In the genomic region with DNA sequence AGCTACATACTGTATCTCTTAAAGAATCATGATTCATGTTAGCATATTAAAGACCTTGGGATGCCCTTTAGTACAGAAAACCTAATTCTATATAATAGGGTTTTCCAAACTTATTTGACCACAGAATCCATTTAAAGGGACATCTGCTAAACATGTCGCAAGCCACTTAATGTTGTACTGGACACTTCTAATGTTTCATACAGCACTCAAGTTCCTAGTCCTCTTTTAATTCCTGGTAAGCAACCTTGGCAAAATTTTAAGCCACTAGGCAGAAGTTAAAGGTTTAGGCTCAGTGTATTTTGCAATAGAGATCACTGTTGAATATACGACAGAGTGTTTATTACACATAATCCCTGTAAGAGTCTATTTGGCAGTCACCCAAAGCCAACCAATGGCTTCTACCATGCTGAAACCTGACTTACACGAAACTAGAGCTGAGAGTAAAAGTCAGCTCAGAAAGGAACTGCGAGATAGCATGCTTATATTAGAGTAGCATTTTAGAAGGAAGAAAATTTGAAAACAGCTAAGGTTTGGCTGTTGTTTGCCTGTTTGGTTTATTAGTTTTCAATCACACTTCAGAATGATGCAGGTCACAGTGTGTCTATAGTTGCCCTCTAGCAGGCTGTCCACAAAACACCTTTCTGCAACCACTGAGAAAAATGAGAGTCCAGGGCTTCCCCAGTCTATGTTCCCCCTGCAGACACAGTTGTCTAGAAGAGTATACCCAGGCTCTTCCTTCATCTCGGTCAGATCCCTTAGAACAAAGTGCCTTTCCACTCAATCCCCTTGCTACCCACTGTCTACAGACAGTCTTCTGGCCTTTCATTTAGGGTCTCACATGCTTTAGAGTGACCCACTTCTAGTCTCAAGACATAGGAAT, we compare ENCODE assay signal across 10 cellular contexts.
DNase-seq lines count a peak whose midpoint lies in the region; ATAC-seq and TF ChIP-seq lines count a peak whose summit lies in the region.
"Had no signal": no experiment of that assay in that cellular context is flagged by ENCODE, and none has a peak within 500 bp of the region (broad histone marks: within the 10 kb centered on the region; RNA-seq: fewer than 3 reads in every experiment).

No MANE protein-coding gene starts in this region.

- H3K4me1 ChIP-seq in left ventricle myocardium inferior, result peaks cover 11% of the 10 kb centered on the region
- H3K4me1 ChIP-seq in transverse colon, result peaks cover 0 to 53% (median 26%) of the 10 kb centered on the region in 4 donors
- H3K4me1 ChIP-seq in esophagus squamous epithelium, result peaks cover 9 to 35% (median 16%) of the 10 kb centered on the region in 3 donors

- H3K9me3 ChIP-seq in left ventricle myocardium inferior (replicated peaks) (no peaks in the 10 kb centered on the region), transverse colon (no peaks in the 10 kb centered on the region), esophagus squamous epithelium (no peaks in the 10 kb centered on the region)
- H3K9me3 ChIP-seq: BLaER1 had no signal

- no peak for TF ChIP-seq POLR2A in transverse colon (IDR thresholded peaks at IDR 0.05)
- TF ChIP-seq POLR2A in esophagus squamous epithelium (IDR thresholded peaks at IDR 0.05), result no peak

- no peaks in the 10 kb centered on the region for H3K27me3 ChIP-seq in left ventricle myocardium inferior (ENCODE audit: low read depth)
- no peaks in the 10 kb centered on the region for H3K27me3 ChIP-seq in transverse colon
- H3K27me3 ChIP-seq in esophagus squamous epithelium, result peaks cover 0 to 3% (median 0%) of the 10 kb centered on the region in 4 donors
- H3K27me3 ChIP-seq: BLaER1 had no signal

- intact Hi-C loops in left ventricle myocardium superior (cut with micrococcal nuclease), result no loop called here
- intact Hi-C loops in left ventricle myocardium inferior (cut with micrococcal nuclease), result no loop called here
- intact Hi-C loops in transverse colon (cut with DNase I; ENCODE audit: low total_unique reads), result loop anchor here (10.0 kb wide), 1 partner anchor 65 kb away; no protein-coding TSS in a partner anchor
- intact Hi-C loops in esophagus squamous epithelium (cut with DNase I), result loop anchor here (10.0 kb wide), 1 partner anchor 45 kb away; no protein-coding TSS in a partner anchor

- no peaks in the 10 kb centered on the region for H3K9me3 Mint-ChIP-seq in glutamatergic neuron (ENCODE audit: unreplicated experiment)

- no peak overlapping the region for H3K4me3 Mint-ChIP-seq in glutamatergic neuron (ENCODE audit: unreplicated experiment)

- H3K36me3 ChIP-seq in left ventricle myocardium inferior, result no peaks in the 10 kb centered on the region
- no peaks in the 10 kb centered on the region for H3K36me3 ChIP-seq in transverse colon
- no peaks in the 10 kb centered on the region for H3K36me3 ChIP-seq in esophagus squamous epithelium
- H3K36me3 ChIP-seq: BLaER1 had no signal

- no peak for DNase-seq in left ventricle myocardium superior
- DNase-seq in left ventricle myocardium inferior, result no peak
- DNase-seq in NCI-H524 treated with DMSO at 0.1 percent for 48 hours (lab: John Stamatoyannopoulos, UW), result peak; percentile 94
- peak; percentile 52 for DNase-seq in epithelial cell of prostate (ENCODE audit: low read depth, low spot score)
- DNase-seq in transverse colon, result peak; percentile 48
- DNase-seq in esophagus squamous epithelium (lab: John Stamatoyannopoulos, UW), result no peak
- no peak for DNase-seq in glutamatergic neuron
- DNase-seq: activated CD8-positive, alpha-beta memory T cell treated with anti-CD3 and anti-CD28 coated beads, Interleukin-2, amount 50 U/mL, for 4 hours had no signal

- no peak overlapping the region for H3K27ac Mint-ChIP-seq in glutamatergic neuron (ENCODE audit: unreplicated experiment)

- in situ Hi-C loops in transverse colon (cut with MboI; ENCODE audit: low pct_ligation_motif_present in 1 of 4, low pct_unique_long_range_greater_than_20kb in 1 of 4, low sequenced_read_pairs in 3 of 4), result loop anchor here in 1 of 4 donors (10.0 kb wide), 1 partner anchor 45 kb away; no protein-coding TSS in a partner anchor

- H3K27me3 Mint-ChIP-seq in glutamatergic neuron (ENCODE audit: unreplicated experiment), result no peaks in the 10 kb centered on the region

- TF ChIP-seq CTCF in left ventricle myocardium inferior (IDR thresholded peaks at IDR 0.05; ENCODE audit: borderline replicate concordance) (no peak), transverse colon (IDR thresholded peaks at IDR 0.05) (no peak), esophagus squamous epithelium (IDR thresholded peaks at IDR 0.05) (no peak), glutamatergic neuron (IDR thresholded peaks at IDR 0.05; ENCODE audit: partially characterized antibody, unreplicated experiment) (no peak)

- H3K4me3 ChIP-seq in left ventricle myocardium inferior (no peak overlapping the region), transverse colon (no peak overlapping the region), esophagus squamous epithelium (no peak overlapping the region)
- H3K4me3 ChIP-seq: BLaER1 had no signal

- peaks cover 14% of the 10 kb centered on the region for H3K4me1 Mint-ChIP-seq in glutamatergic neuron (ENCODE audit: low read depth, unreplicated experiment)

- H3K27ac ChIP-seq in left ventricle myocardium inferior (replicated peaks) (no peak overlapping the region), epithelial cell of prostate (no peak overlapping the region), transverse colon (peak overlapping the region; percentile 71 to 77 (median 72)), esophagus squamous epithelium (peak overlapping the region in 1 of 4 donors; percentile 10)
- H3K27ac ChIP-seq: BLaER1 had no signal

- 27 to 37% methylated on average over 4 to 5 of the region's 5 CpGs for WGBS in transverse colon (ENCODE audit: low coverage in 1 of 2), 2 donors
- 30 to 50% methylated on average over 5 of the region's 5 CpGs for WGBS in esophagus squamous epithelium, 2 donors

- TF ChIP-seq EP300 in transverse colon (IDR thresholded peaks at IDR 0.05; ENCODE audit: low read depth), result no peak

- ATAC-seq in left ventricle myocardium superior (peak; percentile 44), GM21526 (IDR thresholded peaks at IDR 0.05; ENCODE audit: low FRiP score, unreplicated experiment) (no peak)

- no peaks in the 10 kb centered on the region for H3K36me3 Mint-ChIP-seq in glutamatergic neuron (ENCODE audit: unreplicated experiment)

Comparison
In these comparisons a context has a peak if more than half of its experiments do, and no peak if none do; other contexts are left out.
1. DNase-seq: peak in NCI-H524 treated with DMSO at 0.1 percent for 48 hours (single experiment), epithelial cell of prostate (single experiment) and transverse colon (single experiment); none in left ventricle myocardium superior (single experiment), left ventricle myocardium inferior (single experiment), esophagus squamous epithelium (single experiment) and glutamatergic neuron (single experiment).
2. H3K27ac ChIP-seq: peak in transverse colon (4 of 4); none in left ventricle myocardium inferior (single experiment) and epithelial cell of prostate (single experiment).
3. intact Hi-C loops: an anchor here in transverse colon (10.0 kb wide) and esophagus squamous epithelium (10.0 kb wide); none called in left ventricle myocardium superior and left ventricle myocardium inferior.